ENCODE assay signal across 1 cellular context in the genomic region with DNA sequence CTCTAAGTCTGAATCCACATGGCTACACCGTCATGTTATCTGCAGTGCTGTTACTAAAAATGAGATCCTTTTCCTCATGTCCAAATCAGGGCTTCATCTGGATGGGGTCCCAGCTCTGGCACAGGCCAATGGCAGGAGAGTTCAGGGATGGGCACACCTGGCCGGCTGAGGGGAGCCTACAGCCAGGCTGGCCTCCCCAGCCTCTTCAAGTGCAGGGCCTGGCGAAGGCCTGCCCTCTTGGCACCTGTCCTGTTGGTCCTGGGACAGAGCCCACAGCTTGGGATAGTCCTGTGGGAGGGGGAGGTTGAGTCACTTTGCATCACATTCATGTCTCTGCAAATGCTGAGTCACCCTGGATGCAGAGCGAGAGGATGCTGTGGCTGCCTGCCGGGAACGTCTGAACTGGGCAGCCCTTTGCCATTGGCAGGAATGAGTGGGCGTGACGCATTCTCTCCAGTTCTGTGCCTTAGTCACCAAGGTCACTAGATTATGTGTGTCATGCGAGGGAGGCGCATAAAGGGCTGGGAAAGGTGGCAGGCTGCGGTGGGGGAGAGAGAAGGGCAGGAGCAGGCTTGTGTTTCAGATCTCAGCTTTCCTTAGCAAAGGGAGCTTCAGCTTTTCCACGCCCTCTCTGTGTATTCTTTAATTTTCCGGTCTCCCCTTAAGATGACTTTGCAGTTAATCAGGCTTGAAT.
TF ChIP-seq lines count a peak whose summit lies in the region.

No MANE protein-coding gene starts in this region.

TF ChIP-seq in K562, 482 proteins besides CTCF, POLR2A, EP300 and RAD21 (continued from another document and continues in another):
- TF ChIP-seq, protein P1, sequence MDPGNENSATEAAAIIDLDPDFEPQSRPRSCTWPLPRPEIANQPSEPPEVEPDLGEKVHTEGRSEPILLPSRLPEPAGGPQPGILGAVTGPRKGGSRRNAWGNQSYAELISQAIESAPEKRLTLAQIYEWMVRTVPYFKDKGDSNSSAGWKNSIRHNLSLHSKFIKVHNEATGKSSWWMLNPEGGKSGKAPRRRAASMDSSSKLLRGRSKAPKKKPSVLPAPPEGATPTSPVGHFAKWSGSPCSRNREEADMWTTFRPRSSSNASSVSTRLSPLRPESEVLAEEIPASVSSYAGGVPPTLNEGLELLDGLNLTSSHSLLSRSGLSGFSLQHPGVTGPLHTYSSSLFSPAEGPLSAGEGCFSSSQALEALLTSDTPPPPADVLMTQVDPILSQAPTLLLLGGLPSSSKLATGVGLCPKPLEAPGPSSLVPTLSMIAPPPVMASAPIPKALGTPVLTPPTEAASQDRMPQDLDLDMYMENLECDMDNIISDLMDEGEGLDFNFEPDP (CRISPR knock-in tag; IDR thresholded peaks at IDR 0.05): no peak
- TF ChIP-seq KLF16 (IDR thresholded peaks at IDR 0.05) (no peak), POLR2AphosphoS5 (IDR thresholded peaks at IDR 0.05; ENCODE audit: control insufficient read depth, insufficient read depth, low read depth, low read length) (no peak), CHD2 (IDR thresholded peaks at IDR 0.05; ENCODE audit: low read depth, low read length) (no peak), ELF4 (CRISPR knock-in tag; IDR thresholded peaks at IDR 0.05) (no peak), CEBPG (CRISPR knock-in tag; IDR thresholded peaks at IDR 0.05) (no peak), CEBPG (tag; conservative IDR thresholded peaks at IDR 0.05 in 1 of 2, IDR thresholded peaks at IDR 0.05 in 1 of 2) (peak in 1 of 2 experiments; percentile 69; a peak in 2 of 4 replicates), ZNF239 (CRISPR knock-in tag; IDR thresholded peaks at IDR 0.05) (no peak), XRCC5 (IDR thresholded peaks at IDR 0.05; ENCODE audit: low read depth, low read length) (no peak), SMAD1 (IDR thresholded peaks at IDR 0.05; ENCODE audit: low read depth, low read length, partially characterized antibody) (no peak), HDAC2 (IDR thresholded peaks at IDR 0.05) (peak; percentile 81; the same call in 1 of the 2 replicates), CSDE1 (IDR thresholded peaks at IDR 0.05) (no peak), THRAP3 (IDR thresholded peaks at IDR 0.05; ENCODE audit: borderline replicate concordance) (no peak), HDAC1 (IDR thresholded peaks at IDR 0.05) (peak in 1 of 2 experiments; percentile 63; a peak in 1 of 4 replicates), ZBTB17 (CRISPR knock-in tag; IDR thresholded peaks at IDR 0.05) (no peak), CREBBP (IDR thresholded peaks at IDR 0.05; ENCODE audit: low read depth, low read length) (no peak), ZNF124 (CRISPR knock-in tag; IDR thresholded peaks at IDR 0.05) (no peak), DIDO1 (tag; IDR thresholded peaks at IDR 0.05; ENCODE audit: low read depth) (no peak), RBFOX2 (IDR thresholded peaks at IDR 0.05; ENCODE audit: low read depth, low read length) (no peak), NFATC3 (IDR thresholded peaks at IDR 0.05) (0 out of 2 replicates have a peak, but pooled peaks have one; percentile 16), COPS2 (conservative IDR thresholded peaks at IDR 0.05) (no peak), ZNF668 (CRISPR knock-in tag; IDR thresholded peaks at IDR 0.05) (no peak), ZKSCAN8 (CRISPR knock-in tag; IDR thresholded peaks at IDR 0.05) (no peak), JUN (IDR thresholded peaks at IDR 0.05; ENCODE audit: borderline replicate concordance, low read depth, low read length) (peak; percentile 98), JUN (CRISPR knock-in tag; IDR thresholded peaks at IDR 0.05; ENCODE audit: borderline replicate concordance) (no peak), SRF (CRISPR knock-in tag; IDR thresholded peaks at IDR 0.05) (peak in 1 of 2 experiments; percentile 52; a peak in 1 of 4 replicates), KLF10 (CRISPR knock-in tag; IDR thresholded peaks at IDR 0.05) (no peak), SMARCB1 (IDR thresholded peaks at IDR 0.05; ENCODE audit: insufficient read length, low read depth) (no peak), SAFB2 (IDR thresholded peaks at IDR 0.05; ENCODE audit: borderline replicate concordance, low read depth, low read length, severe bottlenecking) (no peak), FOXJ3 (CRISPR knock-in tag; IDR thresholded peaks at IDR 0.05) (no peak), ZNF785 (CRISPR knock-in tag; IDR thresholded peaks at IDR 0.05) (no peak), SRSF3 (IDR thresholded peaks at IDR 0.05; ENCODE audit: insufficient read depth, low read length) (no peak), ATF7 (IDR thresholded peaks at IDR 0.05) (peak; percentile 66; the same call in 1 of the 2 replicates), KDM2B (CRISPR knock-in tag; IDR thresholded peaks at IDR 0.05) (no peak), ZFP30 (CRISPR knock-in tag; IDR thresholded peaks at IDR 0.05; ENCODE audit: borderline replicate concordance) (no peak)
- TF ChIP-seq, protein P2, sequence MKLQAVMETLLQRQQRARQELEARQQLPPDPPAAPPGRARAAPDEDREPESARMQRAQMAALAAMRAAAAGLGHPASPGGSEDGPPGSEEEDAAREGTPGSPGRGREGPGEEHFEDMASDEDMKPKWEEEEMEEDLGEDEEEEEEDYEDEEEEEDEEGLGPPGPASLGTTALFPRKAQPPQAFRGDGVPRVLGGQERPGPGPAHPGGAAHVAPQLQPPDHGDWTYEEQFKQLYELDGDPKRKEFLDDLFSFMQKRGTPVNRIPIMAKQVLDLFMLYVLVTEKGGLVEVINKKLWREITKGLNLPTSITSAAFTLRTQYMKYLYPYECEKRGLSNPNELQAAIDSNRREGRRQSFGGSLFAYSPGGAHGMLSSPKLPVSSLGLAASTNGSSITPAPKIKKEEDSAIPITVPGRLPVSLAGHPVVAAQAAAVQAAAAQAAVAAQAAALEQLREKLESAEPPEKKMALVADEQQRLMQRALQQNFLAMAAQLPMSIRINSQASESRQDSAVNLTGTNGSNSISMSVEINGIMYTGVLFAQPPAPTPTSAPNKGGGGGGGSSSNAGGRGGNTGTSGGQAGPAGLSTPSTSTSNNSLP (IDR thresholded peaks at IDR 0.05; ENCODE audit: borderline replicate concordance, low read depth, low read length): peak; percentile 30; the same call in 1 of the 2 replicates
- TF ChIP-seq, protein P3, sequence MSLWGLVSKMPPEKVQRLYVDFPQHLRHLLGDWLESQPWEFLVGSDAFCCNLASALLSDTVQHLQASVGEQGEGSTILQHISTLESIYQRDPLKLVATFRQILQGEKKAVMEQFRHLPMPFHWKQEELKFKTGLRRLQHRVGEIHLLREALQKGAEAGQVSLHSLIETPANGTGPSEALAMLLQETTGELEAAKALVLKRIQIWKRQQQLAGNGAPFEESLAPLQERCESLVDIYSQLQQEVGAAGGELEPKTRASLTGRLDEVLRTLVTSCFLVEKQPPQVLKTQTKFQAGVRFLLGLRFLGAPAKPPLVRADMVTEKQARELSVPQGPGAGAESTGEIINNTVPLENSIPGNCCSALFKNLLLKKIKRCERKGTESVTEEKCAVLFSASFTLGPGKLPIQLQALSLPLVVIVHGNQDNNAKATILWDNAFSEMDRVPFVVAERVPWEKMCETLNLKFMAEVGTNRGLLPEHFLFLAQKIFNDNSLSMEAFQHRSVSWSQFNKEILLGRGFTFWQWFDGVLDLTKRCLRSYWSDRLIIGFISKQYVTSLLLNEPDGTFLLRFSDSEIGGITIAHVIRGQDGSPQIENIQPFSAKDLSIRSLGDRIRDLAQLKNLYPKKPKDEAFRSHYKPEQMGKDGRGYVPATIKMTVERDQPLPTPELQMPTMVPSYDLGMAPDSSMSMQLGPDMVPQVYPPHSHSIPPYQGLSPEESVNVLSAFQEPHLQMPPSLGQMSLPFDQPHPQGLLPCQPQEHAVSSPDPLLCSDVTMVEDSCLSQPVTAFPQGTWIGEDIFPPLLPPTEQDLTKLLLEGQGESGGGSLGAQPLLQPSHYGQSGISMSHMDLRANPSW (CRISPR knock-in tag; IDR thresholded peaks at IDR 0.05): no peak
- TF ChIP-seq, protein P4, sequence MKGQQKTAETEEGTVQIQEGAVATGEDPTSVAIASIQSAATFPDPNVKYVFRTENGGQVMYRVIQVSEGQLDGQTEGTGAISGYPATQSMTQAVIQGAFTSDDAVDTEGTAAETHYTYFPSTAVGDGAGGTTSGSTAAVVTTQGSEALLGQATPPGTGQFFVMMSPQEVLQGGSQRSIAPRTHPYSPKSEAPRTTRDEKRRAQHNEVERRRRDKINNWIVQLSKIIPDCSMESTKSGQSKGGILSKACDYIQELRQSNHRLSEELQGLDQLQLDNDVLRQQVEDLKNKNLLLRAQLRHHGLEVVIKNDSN (CRISPR knock-in tag; IDR thresholded peaks at IDR 0.05): no peak
- TF ChIP-seq, protein P5, sequence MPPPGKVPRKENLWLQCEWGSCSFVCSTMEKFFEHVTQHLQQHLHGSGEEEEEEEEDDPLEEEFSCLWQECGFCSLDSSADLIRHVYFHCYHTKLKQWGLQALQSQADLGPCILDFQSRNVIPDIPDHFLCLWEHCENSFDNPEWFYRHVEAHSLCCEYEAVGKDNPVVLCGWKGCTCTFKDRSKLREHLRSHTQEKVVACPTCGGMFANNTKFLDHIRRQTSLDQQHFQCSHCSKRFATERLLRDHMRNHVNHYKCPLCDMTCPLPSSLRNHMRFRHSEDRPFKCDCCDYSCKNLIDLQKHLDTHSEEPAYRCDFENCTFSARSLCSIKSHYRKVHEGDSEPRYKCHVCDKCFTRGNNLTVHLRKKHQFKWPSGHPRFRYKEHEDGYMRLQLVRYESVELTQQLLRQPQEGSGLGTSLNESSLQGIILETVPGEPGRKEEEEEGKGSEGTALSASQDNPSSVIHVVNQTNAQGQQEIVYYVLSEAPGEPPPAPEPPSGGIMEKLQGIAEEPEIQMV (tag; conservative IDR thresholded peaks at IDR 0.05; ENCODE audit: low read depth): no peak
- TF ChIP-seq, protein P6, sequence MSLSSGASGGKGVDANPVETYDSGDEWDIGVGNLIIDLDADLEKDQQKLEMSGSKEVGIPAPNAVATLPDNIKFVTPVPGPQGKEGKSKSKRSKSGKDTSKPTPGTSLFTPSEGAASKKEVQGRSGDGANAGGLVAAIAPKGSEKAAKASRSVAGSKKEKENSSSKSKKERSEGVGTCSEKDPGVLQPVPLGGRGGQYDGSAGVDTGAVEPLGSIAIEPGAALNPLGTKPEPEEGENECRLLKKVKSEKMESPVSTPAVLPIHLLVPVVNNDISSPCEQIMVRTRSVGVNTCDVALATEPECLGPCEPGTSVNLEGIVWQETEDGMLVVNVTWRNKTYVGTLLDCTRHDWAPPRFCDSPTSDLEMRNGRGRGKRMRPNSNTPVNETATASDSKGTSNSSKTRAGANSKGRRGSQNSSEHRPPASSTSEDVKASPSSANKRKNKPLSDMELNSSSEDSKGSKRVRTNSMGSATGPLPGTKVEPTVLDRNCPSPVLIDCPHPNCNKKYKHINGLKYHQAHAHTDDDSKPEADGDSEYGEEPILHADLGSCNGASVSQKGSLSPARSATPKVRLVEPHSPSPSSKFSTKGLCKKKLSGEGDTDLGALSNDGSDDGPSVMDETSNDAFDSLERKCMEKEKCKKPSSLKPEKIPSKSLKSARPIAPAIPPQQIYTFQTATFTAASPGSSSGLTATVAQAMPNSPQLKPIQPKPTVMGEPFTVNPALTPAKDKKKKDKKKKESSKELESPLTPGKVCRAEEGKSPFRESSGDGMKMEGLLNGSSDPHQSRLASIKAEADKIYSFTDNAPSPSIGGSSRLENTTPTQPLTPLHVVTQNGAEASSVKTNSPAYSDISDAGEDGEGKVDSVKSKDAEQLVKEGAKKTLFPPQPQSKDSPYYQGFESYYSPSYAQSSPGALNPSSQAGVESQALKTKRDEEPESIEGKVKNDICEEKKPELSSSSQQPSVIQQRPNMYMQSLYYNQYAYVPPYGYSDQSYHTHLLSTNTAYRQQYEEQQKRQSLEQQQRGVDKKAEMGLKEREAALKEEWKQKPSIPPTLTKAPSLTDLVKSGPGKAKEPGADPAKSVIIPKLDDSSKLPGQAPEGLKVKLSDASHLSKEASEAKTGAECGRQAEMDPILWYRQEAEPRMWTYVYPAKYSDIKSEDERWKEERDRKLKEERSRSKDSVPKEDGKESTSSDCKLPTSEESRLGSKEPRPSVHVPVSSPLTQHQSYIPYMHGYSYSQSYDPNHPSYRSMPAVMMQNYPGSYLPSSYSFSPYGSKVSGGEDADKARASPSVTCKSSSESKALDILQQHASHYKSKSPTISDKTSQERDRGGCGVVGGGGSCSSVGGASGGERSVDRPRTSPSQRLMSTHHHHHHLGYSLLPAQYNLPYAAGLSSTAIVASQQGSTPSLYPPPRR (CRISPR knock-in tag; IDR thresholded peaks at IDR 0.05; ENCODE audit: borderline replicate concordance): no peak
- TF ChIP-seq, protein P7, sequence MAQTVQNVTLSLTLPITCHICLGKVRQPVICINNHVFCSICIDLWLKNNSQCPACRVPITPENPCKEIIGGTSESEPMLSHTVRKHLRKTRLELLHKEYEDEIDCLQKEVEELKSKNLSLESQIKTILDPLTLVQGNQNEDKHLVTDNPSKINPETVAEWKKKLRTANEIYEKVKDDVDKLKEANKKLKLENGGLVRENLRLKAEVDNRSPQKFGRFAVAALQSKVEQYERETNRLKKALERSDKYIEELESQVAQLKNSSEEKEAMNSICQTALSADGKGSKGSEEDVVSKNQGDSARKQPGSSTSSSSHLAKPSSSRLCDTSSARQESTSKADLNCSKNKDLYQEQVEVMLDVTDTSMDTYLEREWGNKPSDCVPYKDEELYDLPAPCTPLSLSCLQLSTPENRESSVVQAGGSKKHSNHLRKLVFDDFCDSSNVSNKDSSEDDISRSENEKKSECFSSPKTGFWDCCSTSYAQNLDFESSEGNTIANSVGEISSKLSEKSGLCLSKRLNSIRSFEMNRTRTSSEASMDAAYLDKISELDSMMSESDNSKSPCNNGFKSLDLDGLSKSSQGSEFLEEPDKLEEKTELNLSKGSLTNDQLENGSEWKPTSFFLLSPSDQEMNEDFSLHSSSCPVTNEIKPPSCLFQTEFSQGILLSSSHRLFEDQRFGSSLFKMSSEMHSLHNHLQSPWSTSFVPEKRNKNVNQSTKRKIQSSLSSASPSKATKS (CRISPR knock-in tag; IDR thresholded peaks at IDR 0.05): no peak
- TF ChIP-seq, protein P8, sequence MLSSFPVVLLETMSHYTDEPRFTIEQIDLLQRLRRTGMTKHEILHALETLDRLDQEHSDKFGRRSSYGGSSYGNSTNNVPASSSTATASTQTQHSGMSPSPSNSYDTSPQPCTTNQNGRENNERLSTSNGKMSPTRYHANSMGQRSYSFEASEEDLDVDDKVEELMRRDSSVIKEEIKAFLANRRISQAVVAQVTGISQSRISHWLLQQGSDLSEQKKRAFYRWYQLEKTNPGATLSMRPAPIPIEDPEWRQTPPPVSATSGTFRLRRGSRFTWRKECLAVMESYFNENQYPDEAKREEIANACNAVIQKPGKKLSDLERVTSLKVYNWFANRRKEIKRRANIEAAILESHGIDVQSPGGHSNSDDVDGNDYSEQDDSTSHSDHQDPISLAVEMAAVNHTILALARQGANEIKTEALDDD (IDR thresholded peaks at IDR 0.05): peak; percentile 69; the same call in 1 of the 2 replicates
- TF ChIP-seq, protein P9, sequence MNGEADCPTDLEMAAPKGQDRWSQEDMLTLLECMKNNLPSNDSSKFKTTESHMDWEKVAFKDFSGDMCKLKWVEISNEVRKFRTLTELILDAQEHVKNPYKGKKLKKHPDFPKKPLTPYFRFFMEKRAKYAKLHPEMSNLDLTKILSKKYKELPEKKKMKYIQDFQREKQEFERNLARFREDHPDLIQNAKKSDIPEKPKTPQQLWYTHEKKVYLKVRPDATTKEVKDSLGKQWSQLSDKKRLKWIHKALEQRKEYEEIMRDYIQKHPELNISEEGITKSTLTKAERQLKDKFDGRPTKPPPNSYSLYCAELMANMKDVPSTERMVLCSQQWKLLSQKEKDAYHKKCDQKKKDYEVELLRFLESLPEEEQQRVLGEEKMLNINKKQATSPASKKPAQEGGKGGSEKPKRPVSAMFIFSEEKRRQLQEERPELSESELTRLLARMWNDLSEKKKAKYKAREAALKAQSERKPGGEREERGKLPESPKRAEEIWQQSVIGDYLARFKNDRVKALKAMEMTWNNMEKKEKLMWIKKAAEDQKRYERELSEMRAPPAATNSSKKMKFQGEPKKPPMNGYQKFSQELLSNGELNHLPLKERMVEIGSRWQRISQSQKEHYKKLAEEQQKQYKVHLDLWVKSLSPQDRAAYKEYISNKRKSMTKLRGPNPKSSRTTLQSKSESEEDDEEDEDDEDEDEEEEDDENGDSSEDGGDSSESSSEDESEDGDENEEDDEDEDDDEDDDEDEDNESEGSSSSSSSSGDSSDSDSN (IDR thresholded peaks at IDR 0.05; ENCODE audit: borderline replicate concordance in 1 of 2, low read depth in 2 of 2, low read length in 2 of 2): no peak
